In the genomic region with DNA sequence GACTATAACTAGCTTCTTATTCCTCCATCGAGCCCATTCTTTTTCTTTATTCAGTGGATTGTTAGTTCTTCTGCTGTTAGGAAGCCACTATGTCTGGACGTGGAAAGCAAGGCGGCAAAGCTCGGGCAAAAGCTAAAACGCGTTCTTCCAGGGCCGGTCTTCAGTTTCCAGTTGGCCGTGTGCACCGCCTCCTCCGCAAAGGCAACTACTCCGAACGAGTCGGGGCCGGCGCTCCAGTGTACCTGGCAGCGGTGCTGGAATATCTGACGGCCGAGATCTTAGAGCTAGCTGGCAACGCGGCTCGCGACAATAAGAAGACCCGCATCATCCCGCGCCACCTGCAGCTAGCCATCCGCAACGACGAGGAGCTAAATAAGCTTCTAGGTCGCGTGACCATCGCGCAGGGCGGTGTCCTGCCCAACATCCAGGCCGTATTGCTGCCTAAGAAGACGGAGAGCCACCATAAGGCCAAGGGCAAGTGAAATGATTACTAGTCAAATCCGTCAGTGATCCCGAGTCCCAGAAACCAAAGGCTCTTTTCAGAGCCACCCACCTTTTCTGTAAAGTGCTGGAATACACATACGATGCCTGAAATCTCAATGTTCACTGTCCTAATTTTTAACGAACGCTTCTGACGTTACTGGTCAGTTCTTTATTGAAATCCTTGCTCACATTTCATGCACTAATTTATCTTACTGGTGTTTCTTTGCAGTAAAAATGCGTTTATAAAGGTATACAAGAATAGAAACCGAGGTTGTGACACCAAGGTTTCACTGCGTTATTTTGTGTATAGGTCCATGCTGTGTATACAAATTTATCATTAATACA, we compare ENCODE assay signal across 1 cellular context.
TF ChIP-seq lines count a peak whose summit lies in the region.

No MANE protein-coding gene starts in this region.

TF ChIP-seq in K562, 482 proteins besides CTCF, POLR2A, EP300 and RAD21 (continued from another document and continues in another):
- TF ChIP-seq, protein P1, sequence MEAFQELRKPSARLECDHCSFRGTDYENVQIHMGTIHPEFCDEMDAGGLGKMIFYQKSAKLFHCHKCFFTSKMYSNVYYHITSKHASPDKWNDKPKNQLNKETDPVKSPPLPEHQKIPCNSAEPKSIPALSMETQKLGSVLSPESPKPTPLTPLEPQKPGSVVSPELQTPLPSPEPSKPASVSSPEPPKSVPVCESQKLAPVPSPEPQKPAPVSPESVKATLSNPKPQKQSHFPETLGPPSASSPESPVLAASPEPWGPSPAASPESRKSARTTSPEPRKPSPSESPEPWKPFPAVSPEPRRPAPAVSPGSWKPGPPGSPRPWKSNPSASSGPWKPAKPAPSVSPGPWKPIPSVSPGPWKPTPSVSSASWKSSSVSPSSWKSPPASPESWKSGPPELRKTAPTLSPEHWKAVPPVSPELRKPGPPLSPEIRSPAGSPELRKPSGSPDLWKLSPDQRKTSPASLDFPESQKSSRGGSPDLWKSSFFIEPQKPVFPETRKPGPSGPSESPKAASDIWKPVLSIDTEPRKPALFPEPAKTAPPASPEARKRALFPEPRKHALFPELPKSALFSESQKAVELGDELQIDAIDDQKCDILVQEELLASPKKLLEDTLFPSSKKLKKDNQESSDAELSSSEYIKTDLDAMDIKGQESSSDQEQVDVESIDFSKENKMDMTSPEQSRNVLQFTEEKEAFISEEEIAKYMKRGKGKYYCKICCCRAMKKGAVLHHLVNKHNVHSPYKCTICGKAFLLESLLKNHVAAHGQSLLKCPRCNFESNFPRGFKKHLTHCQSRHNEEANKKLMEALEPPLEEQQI (IDR thresholded peaks at IDR 0.05), result peak; percentile 68; the same call in 1 of the 2 replicates
- TF ChIP-seq ZNF644 (tag; IDR thresholded peaks at IDR 0.05; ENCODE audit: low read depth) (peak; percentile 43; the same call in 1 of the 2 replicates), TEAD2 (tag; IDR thresholded peaks at IDR 0.05) (no peak), TCF3 (CRISPR knock-in tag; IDR thresholded peaks at IDR 0.05) (peak; percentile 21; the same call in 1 of the 2 replicates), ZNF764 (CRISPR knock-in tag; IDR thresholded peaks at IDR 0.05; ENCODE audit: low read depth) (peak; percentile 26; the same call in 1 of the 2 replicates), ZNF436 (CRISPR knock-in tag; IDR thresholded peaks at IDR 0.05) (peak; percentile 54; the same call in 1 of the 2 replicates), JUND (IDR thresholded peaks at IDR 0.05; ENCODE audit: borderline replicate concordance, low read depth, low read length) (peak; percentile 67), JUND (tag; IDR thresholded peaks at IDR 0.05; ENCODE audit: borderline replicate concordance, low read depth, low read length) (peak; percentile 17; the same call in 2 of the 3 replicates), NFIC (IDR thresholded peaks at IDR 0.05) (peak; percentile 41; the same call in 1 of the 2 replicates), ETS1 (conservative IDR thresholded peaks at IDR 0.05; ENCODE audit: control insufficient read depth, low read depth, low read length) (peak; percentile 74; the same call in 1 of the 2 replicates), POU5F1 (IDR thresholded peaks at IDR 0.05; ENCODE audit: borderline replicate concordance, low read depth, low read length, partially characterized antibody) (no peak), KDM2B (CRISPR knock-in tag; IDR thresholded peaks at IDR 0.05) (no peak), CBX3 (IDR thresholded peaks at IDR 0.05; ENCODE audit: borderline replicate concordance in 1 of 2, low read length in 2 of 2) (peak in 1 of 2 experiments; percentile 42; a peak in 1 of 3 replicates), MGA (IDR thresholded peaks at IDR 0.05) (peak; percentile 8), TRIM28 (IDR thresholded peaks at IDR 0.05) (peak; percentile 88), BRF1 (IDR thresholded peaks at IDR 0.05; ENCODE audit: borderline replicate concordance, extremely low read depth, insufficient read length) (no peak), FOXA3 (CRISPR knock-in tag; conservative IDR thresholded peaks at IDR 0.05 in 1 of 2, IDR thresholded peaks at IDR 0.05 in 1 of 2) (peak in 1 of 2 experiments; percentile 76; a peak in 2 of 4 replicates), YY1 (IDR thresholded peaks at IDR 0.05; ENCODE audit: borderline replicate concordance in 1 of 3, control insufficient read depth in 1 of 3, extremely low read depth in 1 of 3, insufficient read depth in 3 of 3, insufficient read length in 1 of 3, insufficient replicate concordance in 2 of 3, low read depth in 1 of 3, low read length in 2 of 3) (peak in 2 of 3 experiments; percentile 66), ID3 (CRISPR knock-in tag; IDR thresholded peaks at IDR 0.05) (no peak), ID3 (tag; IDR thresholded peaks at IDR 0.05) (peak; percentile 71), NCOA6 (IDR thresholded peaks at IDR 0.05) (no peak), ZBED1 (IDR thresholded peaks at IDR 0.05) (peak; percentile 85; the same call in 1 of the 2 replicates), ZBTB1 (CRISPR knock-in tag; IDR thresholded peaks at IDR 0.05; ENCODE audit: borderline replicate concordance, low read depth) (peak; percentile 50; the same call in 1 of the 2 replicates), TCFL5 (CRISPR knock-in tag; conservative IDR thresholded peaks at IDR 0.05) (peak; percentile 6; the same call in 1 of the 2 replicates), GTF2E2 (tag; IDR thresholded peaks at IDR 0.05) (peak; percentile 99), SP1 (CRISPR knock-in tag; IDR thresholded peaks at IDR 0.05) (peak; percentile 87)
- TF ChIP-seq, protein P2, sequence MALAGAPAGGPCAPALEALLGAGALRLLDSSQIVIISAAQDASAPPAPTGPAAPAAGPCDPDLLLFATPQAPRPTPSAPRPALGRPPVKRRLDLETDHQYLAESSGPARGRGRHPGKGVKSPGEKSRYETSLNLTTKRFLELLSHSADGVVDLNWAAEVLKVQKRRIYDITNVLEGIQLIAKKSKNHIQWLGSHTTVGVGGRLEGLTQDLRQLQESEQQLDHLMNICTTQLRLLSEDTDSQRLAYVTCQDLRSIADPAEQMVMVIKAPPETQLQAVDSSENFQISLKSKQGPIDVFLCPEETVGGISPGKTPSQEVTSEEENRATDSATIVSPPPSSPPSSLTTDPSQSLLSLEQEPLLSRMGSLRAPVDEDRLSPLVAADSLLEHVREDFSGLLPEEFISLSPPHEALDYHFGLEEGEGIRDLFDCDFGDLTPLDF (CRISPR knock-in tag; IDR thresholded peaks at IDR 0.05), result peak; percentile 86
- TF ChIP-seq, protein P3, sequence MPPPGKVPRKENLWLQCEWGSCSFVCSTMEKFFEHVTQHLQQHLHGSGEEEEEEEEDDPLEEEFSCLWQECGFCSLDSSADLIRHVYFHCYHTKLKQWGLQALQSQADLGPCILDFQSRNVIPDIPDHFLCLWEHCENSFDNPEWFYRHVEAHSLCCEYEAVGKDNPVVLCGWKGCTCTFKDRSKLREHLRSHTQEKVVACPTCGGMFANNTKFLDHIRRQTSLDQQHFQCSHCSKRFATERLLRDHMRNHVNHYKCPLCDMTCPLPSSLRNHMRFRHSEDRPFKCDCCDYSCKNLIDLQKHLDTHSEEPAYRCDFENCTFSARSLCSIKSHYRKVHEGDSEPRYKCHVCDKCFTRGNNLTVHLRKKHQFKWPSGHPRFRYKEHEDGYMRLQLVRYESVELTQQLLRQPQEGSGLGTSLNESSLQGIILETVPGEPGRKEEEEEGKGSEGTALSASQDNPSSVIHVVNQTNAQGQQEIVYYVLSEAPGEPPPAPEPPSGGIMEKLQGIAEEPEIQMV (tag; conservative IDR thresholded peaks at IDR 0.05; ENCODE audit: low read depth), result no peak
- TF ChIP-seq, protein P4, sequence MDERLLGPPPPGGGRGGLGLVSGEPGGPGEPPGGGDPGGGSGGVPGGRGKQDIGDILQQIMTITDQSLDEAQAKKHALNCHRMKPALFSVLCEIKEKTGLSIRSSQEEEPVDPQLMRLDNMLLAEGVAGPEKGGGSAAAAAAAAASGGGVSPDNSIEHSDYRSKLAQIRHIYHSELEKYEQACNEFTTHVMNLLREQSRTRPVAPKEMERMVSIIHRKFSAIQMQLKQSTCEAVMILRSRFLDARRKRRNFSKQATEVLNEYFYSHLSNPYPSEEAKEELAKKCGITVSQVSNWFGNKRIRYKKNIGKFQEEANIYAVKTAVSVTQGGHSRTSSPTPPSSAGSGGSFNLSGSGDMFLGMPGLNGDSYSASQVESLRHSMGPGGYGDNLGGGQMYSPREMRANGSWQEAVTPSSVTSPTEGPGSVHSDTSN (CRISPR knock-in tag; IDR thresholded peaks at IDR 0.05; ENCODE audit: low read depth), result no peak
- TF ChIP-seq, protein P4 (tag; conservative IDR thresholded peaks at IDR 0.05; ENCODE audit: low read depth), result no peak
